Comparison of ENCODE assay signal across 20 cellular contexts in genomic region chr2:8779795-8780194, GRCh38. TPM values are rescaled to one million over a fixed set of nuclear protein-coding genes. Genes with fewer than 3 reads are reported as not detected.
A peak's percentile ranks its signal among the peaks of the same experiment; 100 is the strongest.
DNase-seq lines count a peak whose midpoint lies in the region; TF ChIP-seq lines count a peak whose summit lies in the region.
"Had no signal": no experiment of that assay in that cellular context is flagged by ENCODE, and none has a peak within 500 bp of the region (broad histone marks: within the 10 kb centered on the region; RNA-seq: fewer than 3 reads in every experiment).

No MANE protein-coding gene starts in this region.

- H3K79me2 ChIP-seq in neural progenitor cell (ENCODE audit: low read depth) = no peaks in the 10 kb centered on the region

- H3K27me3 Mint-ChIP-seq in activated CD4-positive, alpha-beta T cell treated with anti-CD3 and anti-CD28 coated beads, Interleukin-2, amount 10 ng/mL, durations not matched to agents 24 days and 14 days = no peaks in the 10 kb centered on the region
- H3K27me3 Mint-ChIP-seq in neural progenitor cell (ENCODE audit: insufficient read depth, low read depth) = no peaks in the 10 kb centered on the region
- H3K27me3 Mint-ChIP-seq: CD4-positive, alpha-beta memory T cell had no signal

- peaks cover 52% of the 10 kb centered on the region for H3K36me3 Mint-ChIP-seq in activated CD4-positive, alpha-beta T cell treated with anti-CD3 and anti-CD28 coated beads, Interleukin-2, amount 10 ng/mL, durations not matched to agents 24 days and 14 days (ENCODE audit: low read depth)
- H3K36me3 Mint-ChIP-seq in neural progenitor cell = peaks cover 30% of the 10 kb centered on the region

- no peak overlapping the region for H3K4me3 ChIP-seq in neural progenitor cell
- H3K4me3 ChIP-seq: A549, BLaER1 had no signal

- no peak overlapping the region for H3K9ac ChIP-seq in neural progenitor cell
- H3K9ac ChIP-seq: BLaER1 had no signal

- H3K9me3 ChIP-seq in neural progenitor cell (ENCODE audit: low read depth) = no peaks in the 10 kb centered on the region
- H3K9me3 ChIP-seq: A549, BLaER1 had no signal

- no peak for TF ChIP-seq CTCF in neural progenitor cell (IDR thresholded peaks at IDR 0.05)

- H3K36me3 ChIP-seq in neural progenitor cell = no peaks in the 10 kb centered on the region

- no peaks in the 10 kb centered on the region for H3K4me1 ChIP-seq in neural progenitor cell
- H3K4me1 ChIP-seq: A549, BLaER1 had no signal

- no peaks in the 10 kb centered on the region for H3K9me3 Mint-ChIP-seq in activated CD4-positive, alpha-beta T cell treated with anti-CD3 and anti-CD28 coated beads, Interleukin-2, amount 10 ng/mL, durations not matched to agents 24 days and 14 days
- H3K9me3 Mint-ChIP-seq in neural progenitor cell = no peaks in the 10 kb centered on the region
- H3K9me3 Mint-ChIP-seq: CD14-positive monocyte; CD4-positive, alpha-beta memory T cell; HFFc6 had no signal

- H3K4me3 Mint-ChIP-seq in activated CD4-positive, alpha-beta T cell treated with anti-CD3 and anti-CD28 coated beads, Interleukin-2, amount 10 ng/mL, durations not matched to agents 24 days and 14 days = no peak overlapping the region
- no peak overlapping the region for H3K4me3 Mint-ChIP-seq in neural progenitor cell
- H3K4me3 Mint-ChIP-seq: CD14-positive monocyte; CD4-positive, alpha-beta memory T cell; HFFc6 had no signal

- no peak overlapping the region for H2AFZ ChIP-seq in neural progenitor cell (replicated peaks)

- no peak overlapping the region for H3K27ac ChIP-seq in neural progenitor cell
- H3K27ac ChIP-seq: 22Rv1, A549, BLaER1 had no signal

- no peaks in the 10 kb centered on the region for H3K4me1 Mint-ChIP-seq in activated CD4-positive, alpha-beta T cell treated with anti-CD3 and anti-CD28 coated beads, Interleukin-2, amount 10 ng/mL, durations not matched to agents 24 days and 14 days
- H3K4me1 Mint-ChIP-seq in neural progenitor cell = peaks cover 3% of the 10 kb centered on the region
- H3K4me1 Mint-ChIP-seq: CD14-positive monocyte had no signal

- H3K4me2 ChIP-seq in neural progenitor cell = no peak overlapping the region
- H3K4me2 ChIP-seq: A549, BLaER1 had no signal

- intact Hi-C loops in activated CD4-positive, alpha-beta T cell treated with anti-CD3 and anti-CD28 coated beads, Interleukin-2, amount 10 ng/mL, durations not matched to agents 24 days and 14 days (cut with micrococcal nuclease) = no loop called here

- peak; percentile 40 for DNase-seq in activated CD4-positive, alpha-beta T cell treated with anti-CD3 and anti-CD28 coated beads, Interleukin-2, amount 10 ng/mL, durations not matched to agents 24 days and 14 days
- DNase-seq in activated CD4-positive, alpha-beta T cell treated with anti-CD3 and anti-CD28 coated beads for 1 hour = no peak
- DNase-seq in inferior parietal cortex (ENCODE audit: extremely low spot score) (peak; percentile 52), myocyte (ENCODE audit: low read depth) (peak; percentile 36), superior temporal gyrus (ENCODE audit: extremely low spot score) (peak; percentile 55), COR-L47 (lab: John Stamatoyannopoulos, UW) (no peak), neural progenitor cell (ENCODE audit: low spot score) (no peak)
- DNase-seq in activated CD4-positive, CD25-positive, alpha-beta regulatory T cell treated with anti-CD3 and anti-CD28 coated beads, Interleukin-2, amount 50 U/mL, for 72 hours = no peak
- DNase-seq: AML-193; Calu3; CD4-positive, alpha-beta memory T cell; DMS79 treated with DMSO at 0.1 percent for 48 hours; GF-D8; GOT3; H7; HFFc6 had no signal

- H3K27ac Mint-ChIP-seq in activated CD4-positive, alpha-beta T cell treated with anti-CD3 and anti-CD28 coated beads, Interleukin-2, amount 10 ng/mL, durations not matched to agents 24 days and 14 days = no peak overlapping the region
- H3K27ac Mint-ChIP-seq in neural progenitor cell = no peak overlapping the region
- H3K27ac Mint-ChIP-seq: CD14-positive monocyte; CD4-positive, alpha-beta memory T cell; HFFc6 had no signal

- H4K20me1 ChIP-seq in neural progenitor cell (ENCODE audit: low read depth) = no peaks in the 10 kb centered on the region
- H4K20me1 ChIP-seq: BLaER1 had no signal

- no peaks in the 10 kb centered on the region for H3K27me3 ChIP-seq in neural progenitor cell
- H3K27me3 ChIP-seq: BLaER1 had no signal

- H3F3A ChIP-seq in neural progenitor cell (ENCODE audit: low read depth) = no peaks in the 10 kb centered on the region

RNA-seq across cellular contexts. Expression of gene KIDINS220, which starts 57.6 kb away (rescaled TPM):
- total RNA-seq in activated CD4-positive, alpha-beta T cell treated with anti-CD3 and anti-CD28 coated beads, Interleukin-2, amount 10 ng/mL, durations not matched to agents 24 days and 14 days = 25.3 and 28.0 TPM in 2 replicates
- total RNA-seq in myocyte (49.9 and 62.0 TPM in 2 replicates), neural progenitor cell (ENCODE audit: low replicate concordance) (45.2 and 56.1 TPM in 2 replicates)
- polyA plus RNA-seq in myocyte (2012) = 23.9 TPM

Comparison
In these comparisons a context has a peak if more than half of its experiments do, and no peak if none do; other contexts are left out.
1. DNase-seq: peak in activated CD4-positive, alpha-beta T cell treated with anti-CD3 and anti-CD28 coated beads, Interleukin-2, amount 10 ng/mL, durations not matched to agents 24 days and 14 days (single experiment), inferior parietal cortex (single experiment), myocyte (single experiment) and superior temporal gyrus (single experiment); none in activated CD4-positive, alpha-beta T cell treated with anti-CD3 and anti-CD28 coated beads for 1 hour (single experiment), COR-L47 (single experiment), activated CD4-positive, CD25-positive, alpha-beta regulatory T cell treated with anti-CD3 and anti-CD28 coated beads, Interleukin-2, amount 50 U/mL, for 72 hours (single experiment) and neural progenitor cell (single experiment).